In genomic region chr1:43317817-43318471, GRCh38 we compare ENCODE assay signal across 12 cellular contexts. TPM values are rescaled to one million over a fixed set of nuclear protein-coding genes. Genes with fewer than 3 reads are reported as not detected.
DNase-seq lines count a peak whose midpoint lies in the region; ATAC-seq and TF ChIP-seq lines count a peak whose summit lies in the region.
"Had no signal": no experiment of that assay in that cellular context is flagged by ENCODE, and none has a peak within 500 bp of the region (broad histone marks: within the 10 kb centered on the region; RNA-seq: fewer than 3 reads in every experiment).

No MANE protein-coding gene starts in this region.

- no peak for DNase-seq in activated CD4-positive, alpha-beta T cell treated with anti-CD3 and anti-CD28 coated beads, Interleukin-2, amount 10 ng/mL, durations not matched to agents 24 days and 14 days
- no peak for DNase-seq in activated CD4-positive, alpha-beta T cell treated with anti-CD3 and anti-CD28 coated beads, Interleukin-2, amount 50 U/mL, for 1 hour
- DNase-seq in fibroblast of mammary gland (ENCODE audit: low read depth): peak; percentile 48
- no peak for DNase-seq in stimulated activated naive B cell treated with anti-CD40 and anti-IgM and Interleukin-4, amounts not matched to agents 10 μg/mL and 1 μg/mL and 100 μg/mL, for 72 hours
- no peak for DNase-seq in NK-92 treated with Interleukin-12 subunit alpha and Interleukin-12 subunit beta, amount 100 ng/mL, for 24 hours (lab: John Stamatoyannopoulos, UW)
- DNase-seq: activated CD4-positive, CD25-positive, alpha-beta regulatory T cell; DMS153; foreskin melanocyte had no signal

- H3K27me3 Mint-ChIP-seq in activated CD4-positive, alpha-beta T cell treated with anti-CD3 and anti-CD28 coated beads, Interleukin-2, amount 10 ng/mL, durations not matched to agents 24 days and 14 days: no peaks in the 10 kb centered on the region
- H3K27me3 Mint-ChIP-seq in stimulated activated naive B cell treated with anti-CD40 and anti-IgM and Interleukin-4, amounts not matched to agents 10 μg/mL and 1 μg/mL and 100 μg/mL, for 72 hours: no peaks in the 10 kb centered on the region

- H3K4me1 Mint-ChIP-seq in activated CD4-positive, alpha-beta T cell treated with anti-CD3 and anti-CD28 coated beads, Interleukin-2, amount 10 ng/mL, durations not matched to agents 24 days and 14 days: peaks cover 7% of the 10 kb centered on the region
- H3K4me1 Mint-ChIP-seq in stimulated activated naive B cell treated with anti-CD40 and anti-IgM and Interleukin-4, amounts not matched to agents 10 μg/mL and 1 μg/mL and 100 μg/mL, for 72 hours: peaks cover 6% of the 10 kb centered on the region in 2 donors

- no peak for ATAC-seq in stimulated activated naive B cell treated with anti-CD40 and anti-IgM and Interleukin-4, amounts not matched to agents 10 μg/mL and 1 μg/mL and 100 μg/mL, for 72 hours (replicated peaks)
- no peak for ATAC-seq in HG03159 (IDR thresholded peaks at IDR 0.05; ENCODE audit: unreplicated experiment)

- H3K27ac Mint-ChIP-seq in activated CD4-positive, alpha-beta T cell treated with anti-CD3 and anti-CD28 coated beads, Interleukin-2, amount 10 ng/mL, durations not matched to agents 24 days and 14 days: peak overlapping the region; percentile 34
- H3K27ac Mint-ChIP-seq in stimulated activated naive B cell treated with anti-CD40 and anti-IgM and Interleukin-4, amounts not matched to agents 10 μg/mL and 1 μg/mL and 100 μg/mL, for 72 hours: peak overlapping the region; percentile 26

- no peaks in the 10 kb centered on the region for H3K36me3 Mint-ChIP-seq in activated CD4-positive, alpha-beta T cell treated with anti-CD3 and anti-CD28 coated beads, Interleukin-2, amount 10 ng/mL, durations not matched to agents 24 days and 14 days (ENCODE audit: low read depth)
- H3K36me3 Mint-ChIP-seq in stimulated activated naive B cell treated with anti-CD40 and anti-IgM and Interleukin-4, amounts not matched to agents 10 μg/mL and 1 μg/mL and 100 μg/mL, for 72 hours: no peaks in the 10 kb centered on the region

- no peaks in the 10 kb centered on the region for H3K9me3 Mint-ChIP-seq in activated CD4-positive, alpha-beta T cell treated with anti-CD3 and anti-CD28 coated beads, Interleukin-2, amount 10 ng/mL, durations not matched to agents 24 days and 14 days
- no peaks in the 10 kb centered on the region for H3K9me3 Mint-ChIP-seq in stimulated activated naive B cell treated with anti-CD40 and anti-IgM and Interleukin-4, amounts not matched to agents 10 μg/mL and 1 μg/mL and 100 μg/mL, for 72 hours

- H3K4me3 ChIP-seq in fibroblast of mammary gland (ENCODE audit: control insufficient read depth, low read depth, low read length): no peak overlapping the region
- H3K4me3 ChIP-seq: A549 had no signal

- intact Hi-C loops in activated CD4-positive, alpha-beta T cell treated with anti-CD3 and anti-CD28 coated beads, Interleukin-2, amount 10 ng/mL, durations not matched to agents 24 days and 14 days (cut with micrococcal nuclease): no loop called here

- no peak overlapping the region for H3K4me3 Mint-ChIP-seq in activated CD4-positive, alpha-beta T cell treated with anti-CD3 and anti-CD28 coated beads, Interleukin-2, amount 10 ng/mL, durations not matched to agents 24 days and 14 days
- H3K4me3 Mint-ChIP-seq in stimulated activated naive B cell treated with anti-CD40 and anti-IgM and Interleukin-4, amounts not matched to agents 10 μg/mL and 1 μg/mL and 100 μg/mL, for 72 hours: peak overlapping the region in 1 of 2 donors; percentile 14

- no peak for TF ChIP-seq CTCF in fibroblast of mammary gland (conservative IDR thresholded peaks at IDR 0.05; ENCODE audit: control insufficient read depth, insufficient read depth, low read depth, low read length)

RNA-seq across cellular contexts. Expression of gene TIE1, which starts 17.2 kb away (rescaled TPM):
- total RNA-seq in activated CD4-positive, alpha-beta T cell treated with anti-CD3 and anti-CD28 coated beads, Interleukin-2, amount 10 ng/mL, durations not matched to agents 24 days and 14 days: 0.23 and 0.40 TPM in 2 replicates
- total RNA-seq: NCI-H460 had no signal

RNA-seq across cellular contexts. Expression of gene MPL, which starts 19.7 kb away (rescaled TPM):
- not detected in 2 replicates for total RNA-seq in activated CD4-positive, alpha-beta T cell treated with anti-CD3 and anti-CD28 coated beads, Interleukin-2, amount 10 ng/mL, durations not matched to agents 24 days and 14 days
- total RNA-seq: NCI-H460, pulmonary artery endothelial cell had no signal

RNA-seq across cellular contexts. Expression of gene C1orf210, which starts 32.6 kb away (rescaled TPM):
- total RNA-seq in activated CD4-positive, alpha-beta T cell treated with anti-CD3 and anti-CD28 coated beads, Interleukin-2, amount 10 ng/mL, durations not matched to agents 24 days and 14 days: not detected in 2 replicates
- total RNA-seq: pulmonary artery endothelial cell had no signal

RNA-seq across cellular contexts. Expression of gene CDC20, which starts 40.8 kb away (rescaled TPM):
- 84.3 and 86.9 TPM in 2 replicates for total RNA-seq in activated CD4-positive, alpha-beta T cell treated with anti-CD3 and anti-CD28 coated beads, Interleukin-2, amount 10 ng/mL, durations not matched to agents 24 days and 14 days

RNA-seq across cellular contexts. Expression of gene TMEM125, which starts 48.2 kb away (rescaled TPM):
- total RNA-seq in activated CD4-positive, alpha-beta T cell treated with anti-CD3 and anti-CD28 coated beads, Interleukin-2, amount 10 ng/mL, durations not matched to agents 24 days and 14 days: not detected in 2 replicates
- total RNA-seq: NCI-H460, pulmonary artery endothelial cell had no signal
